Comparison of ENCODE assay signal across 21 cellular contexts in genomic region chr4:42327323-42327722, GRCh38.
DNase-seq lines count a peak whose midpoint lies in the region; ATAC-seq and TF ChIP-seq lines count a peak whose summit lies in the region.
"Had no signal": no experiment of that assay in that cellular context is flagged by ENCODE, and none has a peak within 500 bp of the region (broad histone marks: within the 10 kb centered on the region; RNA-seq: fewer than 3 reads in every experiment).

No MANE protein-coding gene starts in this region.

- H3K4ac ChIP-seq in mesendoderm (ENCODE audit: low read depth, low read length) = no peak overlapping the region

- no peaks in the 10 kb centered on the region for H3K36me3 ChIP-seq in right atrium auricular region
- H3K36me3 ChIP-seq in heart right ventricle = no peaks in the 10 kb centered on the region
- H3K36me3 ChIP-seq in mesendoderm (ENCODE audit: control insufficient read depth, insufficient read depth, low read length) = no peaks in the 10 kb centered on the region

- no peak overlapping the region for H3K4me3 ChIP-seq in right atrium auricular region
- no peak overlapping the region for H3K4me3 ChIP-seq in heart right ventricle
- no peak overlapping the region for H3K4me3 ChIP-seq in mesendoderm (ENCODE audit: low read length)
- H3K4me3 ChIP-seq: PC-9, SK-N-MC had no signal

- no peak overlapping the region for H3K23ac ChIP-seq in mesendoderm (ENCODE audit: low read length)

- H3K79me1 ChIP-seq in mesendoderm (ENCODE audit: low read length) = no peaks in the 10 kb centered on the region

- H3K27me3 ChIP-seq in right atrium auricular region = no peaks in the 10 kb centered on the region
- H3K27me3 ChIP-seq in heart right ventricle = no peaks in the 10 kb centered on the region
- no peaks in the 10 kb centered on the region for H3K27me3 ChIP-seq in mesendoderm (ENCODE audit: insufficient read depth, low read length, poor library complexity)

- H3K79me2 ChIP-seq in mesendoderm (ENCODE audit: control insufficient read depth, insufficient read depth, low read length) = no peaks in the 10 kb centered on the region

- no peak overlapping the region for H4K8ac ChIP-seq in mesendoderm (ENCODE audit: low read depth, low read length)

- H4K5ac ChIP-seq in mesendoderm (ENCODE audit: low read length) = no peak overlapping the region

- no peaks in the 10 kb centered on the region for H3K9me3 ChIP-seq in right atrium auricular region
- no peaks in the 10 kb centered on the region for H3K9me3 ChIP-seq in heart right ventricle

- peak overlapping the region; percentile 44 for H3K56ac ChIP-seq in mesendoderm (ENCODE audit: low read length)

- TF ChIP-seq CTCF in right atrium auricular region (IDR thresholded peaks at IDR 0.05) (no peak), heart right ventricle (IDR thresholded peaks at IDR 0.05) (no peak)

- peaks cover 0 to 3% of the 10 kb centered on the region in 2 donors for H3K4me1 ChIP-seq in right atrium auricular region
- H3K4me1 ChIP-seq in heart right ventricle = peaks cover 0 to 13% (median 0%) of the 10 kb centered on the region in 9 donors
- no peaks in the 10 kb centered on the region for H3K4me1 ChIP-seq in mesendoderm (ENCODE audit: control insufficient read depth, low read depth, low read length)

- intact Hi-C loops in Right ventricle myocardium inferior (cut with DNase I) = no loop called here
- intact Hi-C loops in heart right ventricle (cut with DNase I) = no loop called here

- ATAC-seq in Right ventricle myocardium inferior (peak; percentile 56), heart right ventricle (peak in 6 of 8 donors; percentile 29 to 82 (median 66))

- no peak overlapping the region for H2AK5ac ChIP-seq in mesendoderm (ENCODE audit: low read length)

- H2BK15ac ChIP-seq in mesendoderm (replicated peaks; ENCODE audit: low read depth) = no peak overlapping the region

- DNase-seq in Right ventricle myocardium inferior (ENCODE audit: missing footprints) (no peak), right atrium auricular region (ENCODE audit: low spot score) (no peak), heart right ventricle (peak in 1 of 2 donors; percentile 12), mesendoderm (no peak), NOMO-1 treated with DMSO at 0.1 percent for 48 hours (lab: John Stamatoyannopoulos, UW; ENCODE audit: unreplicated experiment) (no peak), ecto neural progenitor cell (ENCODE audit: low spot score) (no peak)
- DNase-seq in stimulated activated CD4-positive, alpha-beta T cell treated with anti-CD3 and anti-CD28 coated beads, Interleukin-4, amount 100 ng/mL, for 24 hours = no peak
- no peak for DNase-seq in effector CD8-positive, alpha-beta T cell (lab: John Stamatoyannopoulos, UW)
- DNase-seq: AML-193, DMS79, H9, NCI-H1092, NCI-H1436 treated with DMSO at 0.1 percent for 48 hours, NCI-H2029, NCI-H345, NCI-H524 treated with DMSO at 0.1 percent for 48 hours, PC-9 had no signal

- H3K27ac ChIP-seq in right atrium auricular region (no peak overlapping the region), heart right ventricle (no peak overlapping the region), mesendoderm (ENCODE audit: low read depth, low read length) (no peak overlapping the region)
- H3K27ac ChIP-seq: 22Rv1, C4-2B, HL-60, PC-9, SK-N-MC had no signal

- no peak overlapping the region for H3K9ac ChIP-seq in mesendoderm (ENCODE audit: low read length)

- H3K4me2 ChIP-seq in mesendoderm (ENCODE audit: low read length) = no peak overlapping the region
- H3K4me2 ChIP-seq: PC-9 had no signal

- no peak overlapping the region for H2BK120ac ChIP-seq in mesendoderm (ENCODE audit: low read depth, low read length)

- H2BK5ac ChIP-seq in mesendoderm (ENCODE audit: low read length) = no peak overlapping the region

- no peak overlapping the region for H3K18ac ChIP-seq in mesendoderm (ENCODE audit: low read length)

- WGBS in heart right ventricle, 2 donors = 29 to 32% methylated on average over 4 of the region's 4 CpGs
- WGBS in mesendoderm (ENCODE audit: extremely low coverage, insufficient coverage, low lambda C conversion rate) = no CpG with 5 or more reads among the region's 4 CpGs
